In the genomic region with DNA sequence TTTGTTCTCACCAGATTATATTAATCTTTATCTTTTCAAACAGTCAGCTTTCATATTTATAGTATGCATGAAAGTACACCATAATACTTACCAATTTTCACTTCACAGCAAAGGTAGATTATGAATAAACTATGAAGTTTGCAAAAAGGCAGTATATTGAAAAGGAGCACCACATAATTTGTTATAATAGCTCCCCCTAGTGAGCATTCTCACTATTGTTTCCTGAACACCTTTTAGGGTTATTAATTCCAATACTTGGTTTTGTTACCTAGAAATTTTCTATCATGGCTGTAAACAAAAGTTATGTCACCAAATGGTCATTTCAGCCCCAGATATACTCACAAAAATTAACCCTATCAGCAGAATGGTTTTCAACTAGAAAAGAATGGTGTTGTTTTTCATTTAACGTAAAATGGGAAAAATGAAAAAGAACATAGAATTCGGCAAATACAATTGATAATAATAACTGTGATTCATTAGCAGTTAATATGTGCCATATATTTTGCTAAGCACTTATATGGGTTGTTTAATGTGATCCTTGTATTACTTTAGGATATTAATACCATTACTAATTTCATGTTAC, we compare ENCODE assay signal across 7 cellular contexts. TPM values are rescaled to one million over a fixed set of nuclear protein-coding genes. Genes with fewer than 3 reads are reported as not detected.
A peak's percentile ranks its signal among the peaks of the same experiment; 100 is the strongest.
DNase-seq lines count a peak whose midpoint lies in the region; ATAC-seq and TF ChIP-seq lines count a peak whose summit lies in the region.

No MANE protein-coding gene starts in this region.

- peak; percentile 48 for DNase-seq in GM03348 (ENCODE audit: low spot score)
- peak; percentile 51 for DNase-seq in RPMI8226
- DNase-seq in fibroblast of villous mesenchyme (ENCODE audit: low read depth): peak; percentile 22
- no peak for DNase-seq in tibial nerve (ENCODE audit: low spot score in 2 of 2)
- DNase-seq in C1 segment of cervical spinal cord (lab: John Stamatoyannopoulos, UW): no peak

- no peak for TF ChIP-seq POLR2A in tibial nerve (IDR thresholded peaks at IDR 0.05)

- TF ChIP-seq CTCF in fibroblast of villous mesenchyme (IDR thresholded peaks at IDR 0.05; ENCODE audit: insufficient read depth, low read depth, low read length): peak; percentile 61
- peak; percentile 23 to 54 (median 45) for TF ChIP-seq CTCF in tibial nerve (IDR thresholded peaks at IDR 0.05)

- H3K9me3 ChIP-seq in tibial nerve: peaks cover 0 to 12% (median 0%) of the 10 kb centered on the region in 4 donors

- H3K4me3 ChIP-seq in fibroblast of villous mesenchyme (ENCODE audit: low read depth, low read length) (no peak overlapping the region), tibial nerve (no peak overlapping the region)

- TF ChIP-seq EP300 in tibial nerve (IDR thresholded peaks at IDR 0.05): no peak

- H3K4me1 ChIP-seq in tibial nerve: no peaks in the 10 kb centered on the region

- 94 to 96% methylated on average over 2 of the region's 2 CpGs for WGBS in tibial nerve, 2 donors

- ATAC-seq in HG02759 (IDR thresholded peaks at IDR 0.05; ENCODE audit: unreplicated experiment) (peak; percentile 48), GM19452 (IDR thresholded peaks at IDR 0.05; ENCODE audit: unreplicated experiment) (no peak)

- H3K36me3 ChIP-seq in tibial nerve: no peaks in the 10 kb centered on the region

- no peak overlapping the region for H3K27ac ChIP-seq in tibial nerve

- H3K27me3 ChIP-seq in tibial nerve: no peaks in the 10 kb centered on the region

RNA-seq across cellular contexts. Expression of a gene that starts 30.2 kb away (rescaled TPM):
- total RNA-seq in fibroblast of villous mesenchyme (under 0.01 TPM in 1 of 2 replicates, not detected in the other), tibial nerve (under 1 TPM in 1 of 4 donors, not detected in 3; 0.21 TPM)

RNA-seq across cellular contexts. Expression of a gene that starts 53.7 kb away (rescaled TPM):
- total RNA-seq in fibroblast of villous mesenchyme: under 0.01 TPM in 2 replicates
- total RNA-seq in tibial nerve: under 1 TPM; under 0.01 to 0.59 (median 0.25) TPM

Comparison
In these comparisons a context has a peak if more than half of its experiments do, and no peak if none do; other contexts are left out.
1. DNase-seq: peak in GM03348 (single experiment), RPMI8226 (single experiment) and fibroblast of villous mesenchyme (single experiment); none in tibial nerve (0 of 2) and C1 segment of cervical spinal cord (0 of 14).